Comparison of ENCODE assay signal across 1 cellular context in genomic region chr9:83327750-83328622, GRCh38.
TF ChIP-seq lines count a peak whose summit lies in the region.

No MANE protein-coding gene starts in this region.

TF ChIP-seq in SK-N-SH, 30 proteins besides CTCF, POLR2A, EP300 and RAD21 (continued from another document):
- TF ChIP-seq REST (IDR thresholded peaks at IDR 0.05; ENCODE audit: low read depth, low read length) (no peak), TAF1 (IDR thresholded peaks at IDR 0.05; ENCODE audit: borderline replicate concordance, low read depth, low read length) (no peak), JUND (IDR thresholded peaks at IDR 0.05) (no peak), EZH2phosphoT487 (IDR thresholded peaks at IDR 0.05; ENCODE audit: borderline replicate concordance, low read depth) (no peak)
- TF ChIP-seq, protein P1, sequence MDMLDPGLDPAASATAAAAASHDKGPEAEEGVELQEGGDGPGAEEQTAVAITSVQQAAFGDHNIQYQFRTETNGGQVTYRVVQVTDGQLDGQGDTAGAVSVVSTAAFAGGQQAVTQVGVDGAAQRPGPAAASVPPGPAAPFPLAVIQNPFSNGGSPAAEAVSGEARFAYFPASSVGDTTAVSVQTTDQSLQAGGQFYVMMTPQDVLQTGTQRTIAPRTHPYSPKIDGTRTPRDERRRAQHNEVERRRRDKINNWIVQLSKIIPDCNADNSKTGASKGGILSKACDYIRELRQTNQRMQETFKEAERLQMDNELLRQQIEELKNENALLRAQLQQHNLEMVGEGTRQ (IDR thresholded peaks at IDR 0.05; ENCODE audit: borderline replicate concordance, low read depth, low read length): no peak
- TF ChIP-seq, protein P2, sequence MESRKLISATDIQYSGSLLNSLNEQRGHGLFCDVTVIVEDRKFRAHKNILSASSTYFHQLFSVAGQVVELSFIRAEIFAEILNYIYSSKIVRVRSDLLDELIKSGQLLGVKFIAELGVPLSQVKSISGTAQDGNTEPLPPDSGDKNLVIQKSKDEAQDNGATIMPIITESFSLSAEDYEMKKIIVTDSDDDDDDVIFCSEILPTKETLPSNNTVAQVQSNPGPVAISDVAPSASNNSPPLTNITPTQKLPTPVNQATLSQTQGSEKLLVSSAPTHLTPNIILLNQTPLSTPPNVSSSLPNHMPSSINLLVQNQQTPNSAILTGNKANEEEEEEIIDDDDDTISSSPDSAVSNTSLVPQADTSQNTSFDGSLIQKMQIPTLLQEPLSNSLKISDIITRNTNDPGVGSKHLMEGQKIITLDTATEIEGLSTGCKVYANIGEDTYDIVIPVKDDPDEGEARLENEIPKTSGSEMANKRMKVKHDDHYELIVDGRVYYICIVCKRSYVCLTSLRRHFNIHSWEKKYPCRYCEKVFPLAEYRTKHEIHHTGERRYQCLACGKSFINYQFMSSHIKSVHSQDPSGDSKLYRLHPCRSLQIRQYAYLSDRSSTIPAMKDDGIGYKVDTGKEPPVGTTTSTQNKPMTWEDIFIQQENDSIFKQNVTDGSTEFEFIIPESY (IDR thresholded peaks at IDR 0.05; ENCODE audit: borderline replicate concordance, low read depth): no peak
- TF ChIP-seq, protein P3, sequence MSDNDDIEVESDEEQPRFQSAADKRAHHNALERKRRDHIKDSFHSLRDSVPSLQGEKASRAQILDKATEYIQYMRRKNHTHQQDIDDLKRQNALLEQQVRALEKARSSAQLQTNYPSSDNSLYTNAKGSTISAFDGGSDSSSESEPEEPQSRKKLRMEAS (IDR thresholded peaks at IDR 0.05; ENCODE audit: low read depth): no peak
